1 cellular context compared by ENCODE assay signal in the genomic region with DNA sequence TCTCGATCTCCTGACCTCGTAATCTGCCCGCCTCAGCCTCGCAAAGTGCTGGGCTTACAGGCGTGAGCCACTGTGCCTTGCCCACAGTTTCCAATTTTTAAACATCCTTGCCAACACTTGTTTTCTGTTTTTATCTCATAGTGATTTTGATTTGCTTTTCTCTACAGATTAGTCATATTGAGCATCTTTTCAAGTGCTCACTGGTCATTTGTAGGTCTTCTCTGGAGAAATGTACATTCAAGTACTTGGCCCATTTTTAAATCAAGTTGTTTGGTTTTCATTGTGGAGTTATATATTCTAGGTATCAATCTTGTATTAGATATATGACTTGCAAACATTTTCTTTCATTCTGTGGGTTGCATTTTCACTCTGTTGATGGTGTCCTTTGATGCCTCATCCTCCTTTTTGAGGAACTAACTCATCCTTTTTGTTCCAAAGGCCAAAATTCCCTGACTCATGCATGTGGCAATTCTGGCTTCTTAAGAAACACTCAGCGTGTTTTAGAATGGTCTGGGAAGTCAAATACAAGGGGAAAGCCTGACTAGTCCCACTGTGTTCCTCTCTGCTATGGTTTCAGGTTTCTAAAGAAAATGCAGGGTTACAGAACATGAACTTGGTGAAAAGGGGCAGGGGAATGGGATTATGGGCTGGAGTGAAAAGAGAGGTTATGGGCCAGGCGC.
TF ChIP-seq lines count a peak whose summit lies in the region.

No MANE protein-coding gene starts in this region.

TF ChIP-seq in GM23338, 12 proteins besides CTCF, POLR2A, EP300 and RAD21 (continued from another document):
- TF ChIP-seq, protein P1, sequence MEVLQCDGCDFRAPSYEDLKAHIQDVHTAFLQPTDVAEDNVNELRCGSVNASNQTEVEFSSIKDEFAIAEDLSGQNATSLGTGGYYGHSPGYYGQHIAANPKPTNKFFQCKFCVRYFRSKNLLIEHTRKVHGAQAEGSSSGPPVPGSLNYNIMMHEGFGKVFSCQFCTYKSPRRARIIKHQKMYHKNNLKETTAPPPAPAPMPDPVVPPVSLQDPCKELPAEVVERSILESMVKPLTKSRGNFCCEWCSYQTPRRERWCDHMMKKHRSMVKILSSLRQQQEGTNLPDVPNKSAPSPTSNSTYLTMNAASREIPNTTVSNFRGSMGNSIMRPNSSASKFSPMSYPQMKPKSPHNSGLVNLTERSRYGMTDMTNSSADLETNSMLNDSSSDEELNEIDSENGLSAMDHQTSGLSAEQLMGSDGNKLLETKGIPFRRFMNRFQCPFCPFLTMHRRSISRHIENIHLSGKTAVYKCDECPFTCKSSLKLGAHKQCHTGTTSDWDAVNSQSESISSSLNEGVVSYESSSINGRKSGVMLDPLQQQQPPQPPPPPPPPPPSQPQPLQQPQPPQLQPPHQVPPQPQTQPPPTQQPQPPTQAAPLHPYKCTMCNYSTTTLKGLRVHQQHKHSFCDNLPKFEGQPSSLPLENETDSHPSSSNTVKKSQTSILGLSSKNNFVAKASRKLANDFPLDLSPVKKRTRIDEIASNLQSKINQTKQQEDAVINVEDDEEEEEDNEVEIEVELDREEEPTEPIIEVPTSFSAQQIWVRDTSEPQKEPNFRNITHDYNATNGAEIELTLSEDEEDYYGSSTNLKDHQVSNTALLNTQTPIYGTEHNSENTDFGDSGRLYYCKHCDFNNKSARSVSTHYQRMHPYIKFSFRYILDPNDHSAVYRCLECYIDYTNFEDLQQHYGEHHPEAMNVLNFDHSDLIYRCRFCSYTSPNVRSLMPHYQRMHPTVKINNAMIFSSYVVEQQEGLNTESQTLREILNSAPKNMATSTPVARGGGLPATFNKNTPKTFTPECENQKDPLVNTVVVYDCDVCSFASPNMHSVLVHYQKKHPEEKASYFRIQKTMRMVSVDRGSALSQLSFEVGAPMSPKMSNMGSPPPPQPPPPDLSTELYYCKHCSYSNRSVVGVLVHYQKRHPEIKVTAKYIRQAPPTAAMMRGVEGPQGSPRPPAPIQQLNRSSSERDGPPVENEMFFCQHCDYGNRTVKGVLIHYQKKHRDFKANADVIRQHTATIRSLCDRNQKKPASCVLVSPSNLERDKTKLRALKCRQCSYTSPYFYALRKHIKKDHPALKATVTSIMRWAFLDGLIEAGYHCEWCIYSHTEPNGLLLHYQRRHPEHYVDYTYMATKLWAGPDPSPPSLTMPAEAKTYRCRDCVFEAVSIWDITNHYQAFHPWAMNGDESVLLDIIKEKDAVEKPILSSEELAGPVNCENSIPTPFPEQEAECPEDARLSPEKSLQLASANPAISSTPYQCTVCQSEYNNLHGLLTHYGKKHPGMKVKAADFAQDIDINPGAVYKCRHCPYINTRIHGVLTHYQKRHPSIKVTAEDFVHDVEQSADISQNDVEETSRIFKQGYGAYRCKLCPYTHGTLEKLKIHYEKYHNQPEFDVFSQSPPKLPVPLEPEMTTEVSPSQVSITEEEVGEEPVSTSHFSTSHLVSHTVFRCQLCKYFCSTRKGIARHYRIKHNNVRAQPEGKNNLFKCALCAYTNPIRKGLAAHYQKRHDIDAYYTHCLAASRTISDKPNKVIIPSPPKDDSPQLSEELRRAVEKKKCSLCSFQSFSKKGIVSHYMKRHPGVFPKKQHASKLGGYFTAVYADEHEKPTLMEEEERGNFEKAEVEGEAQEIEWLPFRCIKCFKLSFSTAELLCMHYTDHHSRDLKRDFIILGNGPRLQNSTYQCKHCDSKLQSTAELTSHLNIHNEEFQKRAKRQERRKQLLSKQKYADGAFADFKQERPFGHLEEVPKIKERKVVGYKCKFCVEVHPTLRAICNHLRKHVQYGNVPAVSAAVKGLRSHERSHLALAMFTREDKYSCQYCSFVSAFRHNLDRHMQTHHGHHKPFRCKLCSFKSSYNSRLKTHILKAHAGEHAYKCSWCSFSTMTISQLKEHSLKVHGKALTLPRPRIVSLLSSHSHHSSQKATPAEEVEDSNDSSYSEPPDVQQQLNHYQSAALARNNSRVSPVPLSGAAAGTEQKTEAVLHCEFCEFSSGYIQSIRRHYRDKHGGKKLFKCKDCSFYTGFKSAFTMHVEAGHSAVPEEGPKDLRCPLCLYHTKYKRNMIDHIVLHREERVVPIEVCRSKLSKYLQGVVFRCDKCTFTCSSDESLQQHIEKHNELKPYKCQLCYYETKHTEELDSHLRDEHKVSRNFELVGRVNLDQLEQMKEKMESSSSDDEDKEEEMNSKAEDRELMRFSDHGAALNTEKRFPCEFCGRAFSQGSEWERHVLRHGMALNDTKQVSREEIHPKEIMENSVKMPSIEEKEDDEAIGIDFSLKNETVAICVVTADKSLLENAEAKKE (CRISPR knock-in tag; IDR thresholded peaks at IDR 0.05): no peak
- TF ChIP-seq STAT1 (IDR thresholded peaks at IDR 0.05; ENCODE audit: unreplicated experiment): no peak
